Comparison of ENCODE assay signal across 12 cellular contexts in genomic region chr6:139402935-139403386, GRCh38. TPM values are rescaled to one million over a fixed set of nuclear protein-coding genes. Genes with fewer than 3 reads are reported as not detected.
DNase-seq lines count a peak whose midpoint lies in the region; ATAC-seq and TF ChIP-seq lines count a peak whose summit lies in the region.
"Had no signal": no experiment of that assay in that cellular context is flagged by ENCODE, and none has a peak within 500 bp of the region (broad histone marks: within the 10 kb centered on the region; RNA-seq: fewer than 3 reads in every experiment).

No MANE protein-coding gene starts in this region.

- no peak for TF ChIP-seq CTCF in IMR-90 (conservative IDR thresholded peaks at IDR 0.05; ENCODE audit: low read depth, low read length)
- no peak for TF ChIP-seq CTCF in kidney epithelial cell (IDR thresholded peaks at IDR 0.05; ENCODE audit: insufficient read depth, low read length, poor library complexity, severe bottlenecking)
- no peak for TF ChIP-seq CTCF in upper lobe of left lung (IDR thresholded peaks at IDR 0.05)

- H4K91ac ChIP-seq in IMR-90 (ENCODE audit: insufficient read depth, low read depth, low read length), result no peak overlapping the region; the same call in 1 of the 2 replicates

- H4K8ac ChIP-seq in IMR-90 (ENCODE audit: low read depth in 2 of 2, low read length in 2 of 2), result peak overlapping the region in 1 of 2 experiments; percentile 66; a peak in 2 of 4 replicates

- peak overlapping the region; percentile 33; the same call in 1 of the 2 replicates for H3K4ac ChIP-seq in IMR-90 (ENCODE audit: low read depth, low read length)

- no peak overlapping the region for H3K9ac ChIP-seq in IMR-90 (ENCODE audit: low read depth, low read length)

- no peak overlapping the region for H3K56ac ChIP-seq in IMR-90 (ENCODE audit: extremely low read depth, insufficient read depth, low read length)

- POLR2A ChIA-PET in IMR-90 (lab: Charles Lee; ENCODE audit: unreplicated experiment), result no interaction called here

- H2AK5ac ChIP-seq in IMR-90 (ENCODE audit: low read depth, low read length), result peak overlapping the region; percentile 54

- peak overlapping the region; percentile 53; the same call in 1 of the 2 replicates for H3K18ac ChIP-seq in IMR-90 (ENCODE audit: low read depth, low read length)

- H2BK20ac ChIP-seq in IMR-90 (ENCODE audit: low read depth, low read length), result peak overlapping the region; percentile 65; the same call in 1 of the 2 replicates

- 0 out of 2 replicates have a peak, but pooled peaks cover 4% of the 10 kb centered on the region for H3K9me1 ChIP-seq in IMR-90 (ENCODE audit: insufficient read depth, low read length)

- H3K4me1 ChIP-seq in IMR-90 (ENCODE audit: control insufficient read depth, insufficient read depth, low read length) (peaks cover 13% of the 10 kb centered on the region), upper lobe of left lung (no peaks in the 10 kb centered on the region), aorta (ENCODE audit: control insufficient read depth in 1 of 2, insufficient read depth in 2 of 2, low read length in 2 of 2) (no peaks in the 10 kb centered on the region)

- H2BK120ac ChIP-seq in IMR-90 (ENCODE audit: low read depth, low read length), result peak overlapping the region; percentile 65

- H3K23ac ChIP-seq in IMR-90 (ENCODE audit: low read depth, low read length), result peak overlapping the region; percentile 58

- intact Hi-C loops in IMR-90 (cut with micrococcal nuclease), result no loop called here
- intact Hi-C loops in aorta (cut with DNase I), result no loop called here

- no peak for TF ChIP-seq POLR2A in IMR-90 (IDR thresholded peaks at IDR 0.05; ENCODE audit: low read depth, low read length)
- TF ChIP-seq POLR2A in upper lobe of left lung (IDR thresholded peaks at IDR 0.05), result no peak

- H3K27me3 ChIP-seq in IMR-90 (ENCODE audit: control insufficient read depth, insufficient read depth, low read length) (no peaks in the 10 kb centered on the region), kidney epithelial cell (ENCODE audit: control insufficient read depth, insufficient read depth, low read length) (no peaks in the 10 kb centered on the region), upper lobe of left lung (no peaks in the 10 kb centered on the region), aorta (ENCODE audit: control insufficient read depth in 1 of 2, insufficient read depth in 2 of 2, low read length in 1 of 2) (no peaks in the 10 kb centered on the region)

- ATAC-seq in IMR-90 (ENCODE audit: low read depth), result peak; percentile 63
- peak; percentile 72 to 77 for ATAC-seq in upper lobe of left lung (ENCODE audit: low FRiP score in 2 of 2)
- ATAC-seq in aorta (ENCODE audit: low FRiP score), result no peak
- no peak for ATAC-seq in GM19023 (IDR thresholded peaks at IDR 0.05; ENCODE audit: unreplicated experiment)

- H2BK15ac ChIP-seq in IMR-90 (ENCODE audit: low read depth, low read length), result peak overlapping the region; percentile 84; the same call in 2 of the 3 replicates

- H3K36me3 ChIP-seq in IMR-90 (ENCODE audit: control insufficient read depth, insufficient read depth, low read length) (no peaks in the 10 kb centered on the region), kidney epithelial cell (ENCODE audit: control insufficient read depth, insufficient read depth, low read length) (no peaks in the 10 kb centered on the region), upper lobe of left lung (no peaks in the 10 kb centered on the region), aorta (ENCODE audit: control insufficient read depth in 1 of 2, insufficient read depth in 2 of 2, low read length in 1 of 2) (no peaks in the 10 kb centered on the region)

- H3K79me1 ChIP-seq in IMR-90 (ENCODE audit: low read depth in 1 of 2, low read length in 2 of 2), result no peaks in the 10 kb centered on the region

- WGBS in IMR-90 (ENCODE audit: extremely low coverage in 2 of 2, insufficient read length in 1 of 2), 2 experiments, result 20% methylated on average over 1 of the region's 7 CpGs; no CpG with 5 or more reads in 1 of the 2 experiments
- 62 to 65% methylated on average over 7 of the region's 7 CpGs for WGBS in upper lobe of left lung, 2 donors
- 75 to 79% methylated on average over 7 of the region's 7 CpGs for WGBS in aorta, 2 donors

- in situ Hi-C loops in IMR-90 (cut with MboI; ENCODE audit: low sequenced_read_pairs), result no loop called here

- BruUV-seq in IMR-90 (replicated peaks; lab: Mats Ljungman, UMichigan), result no TSS peak

- dilution Hi-C loops in IMR-90 (cut with HindIII; ENCODE audit: low sequenced_read_pairs, unreplicated experiment), result no loop called here

- peak overlapping the region; percentile 78 for H3K14ac ChIP-seq in IMR-90 (replicated peaks; ENCODE audit: low read depth, low read length)

- no peaks in the 10 kb centered on the region for H4K20me1 ChIP-seq in IMR-90 (ENCODE audit: insufficient read depth, low read length)

- H3K4me2 ChIP-seq in IMR-90 (ENCODE audit: low read depth, low read length), result no peak overlapping the region

- TF ChIP-seq RAD21 in IMR-90 (IDR thresholded peaks at IDR 0.05; ENCODE audit: low read length), result no peak

- TF ChIP-seq EP300 in upper lobe of left lung (IDR thresholded peaks at IDR 0.05), result peak in 1 of 4 donors; percentile 81

- no peak overlapping the region; the same call in 1 of the 2 replicates for H4K5ac ChIP-seq in IMR-90 (ENCODE audit: low read depth, low read length)

- no peaks in the 10 kb centered on the region for H3K9me3 ChIP-seq in IMR-90 (ENCODE audit: control insufficient read depth, insufficient read depth, low read length)
- no peaks in the 10 kb centered on the region for H3K9me3 ChIP-seq in upper lobe of left lung
- no peaks in the 10 kb centered on the region for H3K9me3 ChIP-seq in aorta (ENCODE audit: control insufficient read depth, low read length)

- CTCF ChIA-PET in IMR-90 (lab: Yijun Ruan, JAX), result interaction anchor here (1.2 kb wide), 1 partner anchor 71 kb away, joined by 3 read pairs; no protein-coding TSS in a partner anchor

- no peak overlapping the region for H2AK9ac ChIP-seq in IMR-90 (replicated peaks; ENCODE audit: low read depth, low read length, poor library complexity)

- peak; percentile 93 for DNase-seq in IMR-90
- DNase-seq in dermis microvascular lymphatic vessel endothelial cell (ENCODE audit: low read depth in 2 of 2), result peak; percentile 91 to 93
- peak; percentile 66 for DNase-seq in kidney epithelial cell (ENCODE audit: low read depth)
- peak in 1 of 2 donors; percentile 57 for DNase-seq in upper lobe of left lung
- DNase-seq in aorta, result no peak
- DNase-seq in NCI-H146 treated with DMSO at 0.1 percent for 48 hours (lab: John Stamatoyannopoulos, UW; ENCODE audit: unreplicated experiment), result no peak
- DNase-seq in SIG-M5 treated with dmso at 0.1 percent for 504 hours (lab: John Stamatoyannopoulos, UW; ENCODE audit: unreplicated experiment), result no peak
- DNase-seq: amygdala; DMS79 treated with DMSO at 0.1 percent for 48 hours; NCI-H2029; stimulated activated CD8-positive, alpha-beta memory T cell treated with anti-CD3 and anti-CD28 coated beads, Interleukin-4, amount 100 ng/mL, for 48 hours had no signal

- H2AFZ ChIP-seq in IMR-90 (replicated peaks; ENCODE audit: low read length, poor library complexity), result peak overlapping the region; percentile 71

- H3K27ac ChIP-seq in IMR-90 (ENCODE audit: insufficient read depth, low read length) (no peak overlapping the region; the same call in 1 of the 2 replicates), upper lobe of left lung (no peak overlapping the region), aorta (ENCODE audit: low read depth in 1 of 2, low read length in 2 of 2) (no peak overlapping the region)

- H2BK5ac ChIP-seq in IMR-90 (ENCODE audit: low read depth, low read length, poor library complexity, severe bottlenecking), result peak overlapping the region; percentile 74

- H3K4me3 ChIP-seq in IMR-90 (ENCODE audit: insufficient read depth, low read depth, low read length) (no peak overlapping the region), kidney epithelial cell (ENCODE audit: low read depth, low read length) (no peak overlapping the region), upper lobe of left lung (no peak overlapping the region), aorta (ENCODE audit: low read length in 2 of 2) (no peak overlapping the region)

TF ChIP-seq in IMR-90, 13 proteins besides CTCF, POLR2A, EP300 and RAD21 (continues in another document):
- TF ChIP-seq MAFK (IDR thresholded peaks at IDR 0.05; ENCODE audit: low read depth, low read length) (0 out of 2 replicates have a peak, but pooled peaks have one; percentile 15), CEBPB (IDR thresholded peaks at IDR 0.05; ENCODE audit: low read depth, low read length) (peak; percentile 12; the same call in 1 of the 2 replicates), USF2 (IDR thresholded peaks at IDR 0.05; ENCODE audit: low read depth, low read length) (peak; percentile 68; the same call in 1 of the 2 replicates), SMC3 (IDR thresholded peaks at IDR 0.05; ENCODE audit: low read depth, low read length) (no peak), RFX5 (IDR thresholded peaks at IDR 0.05; ENCODE audit: low read depth, low read length) (no peak), BHLHE40 (IDR thresholded peaks at IDR 0.05; ENCODE audit: low read depth, low read length) (no peak), ELK1 (IDR thresholded peaks at IDR 0.05; ENCODE audit: borderline replicate concordance, low read depth, low read length) (no peak)

RNA-seq across cellular contexts. Expression of gene CITED2, which starts 28.5 kb away (rescaled TPM):
- 163 and 266 TPM in 2 replicates for total RNA-seq in IMR-90 (2012; rRNA removed)
- polyA plus RNA-seq in IMR-90 (2012; rRNA removed), result 483 and 714 TPM in 2 replicates
- 132 and 474 TPM in 2 replicates for polyA plus RNA-seq in IMR-90 (2012; cell fraction: cytosol; rRNA removed)
- 416 and 734 TPM in 2 replicates for polyA plus RNA-seq in IMR-90 (2012; cell fraction: nucleus; rRNA removed; ENCODE audit: low replicate concordance)
- 12.6 and 16.3 TPM in 2 replicates for total RNA-seq in dermis microvascular lymphatic vessel endothelial cell
- total RNA-seq in kidney epithelial cell, result 74.2 and 97.9 TPM in 2 replicates
- total RNA-seq in upper lobe of left lung, result 100 to 1,000 TPM; 103 to 364 (median 228) TPM
- 10 to 100 TPM; 53.2 to 64.1 TPM for total RNA-seq in aorta
- 10 to 100 TPM; 19.3 to 53.8 TPM for polyA plus RNA-seq in aorta

Comparison
In these comparisons a context has a peak if more than half of its experiments do, and no peak if none do; other contexts are left out.
1. ATAC-seq: peak in IMR-90 (single experiment) and upper lobe of left lung (2 of 2); none in aorta (single experiment) and GM19023 (single experiment).
2. DNase-seq: peak in IMR-90 (single experiment), dermis microvascular lymphatic vessel endothelial cell (2 of 2) and kidney epithelial cell (single experiment); none in aorta (0 of 2), NCI-H146 treated with DMSO at 0.1 percent for 48 hours (single experiment) and SIG-M5 treated with dmso at 0.1 percent for 504 hours (single experiment).